Comparison of ENCODE assay signal across 11 cellular contexts in genomic region chr1:1432566-1432950, GRCh38. TPM values are rescaled to one million over a fixed set of nuclear protein-coding genes. Genes with fewer than 3 reads are reported as not detected.
DNase-seq lines count a peak whose midpoint lies in the region; ATAC-seq and TF ChIP-seq lines count a peak whose summit lies in the region.
"Had no signal": no experiment of that assay in that cellular context is flagged by ENCODE, and none has a peak within 500 bp of the region (broad histone marks: within the 10 kb centered on the region; RNA-seq: fewer than 3 reads in every experiment).

No MANE protein-coding gene starts in this region.

- peaks cover 36% of the 10 kb centered on the region for H3K4me1 Mint-ChIP-seq in neural crest cell

- TF ChIP-seq CTCF in neural crest cell (conservative IDR thresholded peaks at IDR 0.05) (no peak), upper lobe of left lung (IDR thresholded peaks at IDR 0.05) (no peak)

- H3K36me3 ChIP-seq in upper lobe of left lung: no peaks in the 10 kb centered on the region
- H3K36me3 ChIP-seq: SJSA1 had no signal

- H3K36me3 Mint-ChIP-seq in neural crest cell (ENCODE audit: low read depth): no peaks in the 10 kb centered on the region

- peak; percentile 52 for DNase-seq in DMS53 (lab: John Stamatoyannopoulos, UW)
- DNase-seq in DMS53 treated with DMSO at 0.1 percent for 48 hours (lab: John Stamatoyannopoulos, UW; ENCODE audit: unreplicated experiment): no peak
- no peak for DNase-seq in epithelial cell of prostate (ENCODE audit: low read depth, low spot score)
- no peak for DNase-seq in neural crest cell (ENCODE audit: low read depth, low spot score)
- DNase-seq in upper lobe of left lung: peak in 1 of 2 donors; percentile 76
- DNase-seq in cerebellar nuclear complex (lab: John Stamatoyannopoulos, UW): no peak
- DNase-seq in GF-D8 (lab: John Stamatoyannopoulos, UW): no peak
- DNase-seq in T1000 (lab: John Stamatoyannopoulos, UW): no peak

- H3K9me3 Mint-ChIP-seq in neural crest cell: no peaks in the 10 kb centered on the region

- TF ChIP-seq EP300 in upper lobe of left lung (IDR thresholded peaks at IDR 0.05): no peak

- peak overlapping the region; percentile 85 for H3K4me3 Mint-ChIP-seq in neural crest cell

- H3K27me3 ChIP-seq in upper lobe of left lung: peaks cover 0 to 9% (median 0%) of the 10 kb centered on the region in 4 donors

- TF ChIP-seq POLR2A in upper lobe of left lung (IDR thresholded peaks at IDR 0.05): no peak

- H3K4me1 ChIP-seq in upper lobe of left lung: peaks cover 69 to 85% (median 79%) of the 10 kb centered on the region in 4 donors

- H3K27ac ChIP-seq in epithelial cell of prostate: peak overlapping the region; percentile 93
- peak overlapping the region; percentile 87 to 95 (median 92) for H3K27ac ChIP-seq in upper lobe of left lung
- H3K27ac ChIP-seq: 22Rv1, SJSA1 had no signal

- no peaks in the 10 kb centered on the region for H3K9me3 ChIP-seq in upper lobe of left lung
- H3K9me3 ChIP-seq: SJSA1 had no signal

- WGBS in upper lobe of left lung, 2 donors: 62 to 71% methylated on average over 5 to 8 of the region's 13 CpGs

- ATAC-seq in upper lobe of left lung (ENCODE audit: low FRiP score in 2 of 2): no peak

- no peak overlapping the region for H3K4me3 ChIP-seq in upper lobe of left lung
- H3K4me3 ChIP-seq: SJSA1 had no signal

- peak overlapping the region; percentile 84 for H3K27ac Mint-ChIP-seq in neural crest cell (ENCODE audit: unreplicated experiment)

- H3K27me3 Mint-ChIP-seq in neural crest cell (ENCODE audit: low read depth): peaks cover 35% of the 10 kb centered on the region

RNA-seq across cellular contexts. Expression of gene VWA1, which starts 2.9 kb away (rescaled TPM):
- 8.9 and 9.6 TPM in 2 replicates for total RNA-seq in neural crest cell
- 100 to 1,000 TPM in 2 of 6 donors, 10 to 100 TPM in 4; 41.8 to 108 (median 62.5) TPM for total RNA-seq in upper lobe of left lung

RNA-seq across cellular contexts. Expression of gene ANKRD65, which starts 11.5 kb away (rescaled TPM):
- total RNA-seq in neural crest cell: 0.66 and 0.89 TPM in 2 replicates
- total RNA-seq in upper lobe of left lung: 10 to 100 TPM; 21.3 to 54.5 (median 34.7) TPM
- total RNA-seq: myocyte, SJSA1 had no signal

RNA-seq across cellular contexts. Expression of gene ATAD3C, which starts 16.9 kb away (rescaled TPM):
- total RNA-seq in neural crest cell (0.23 and 0.41 TPM in 2 replicates), upper lobe of left lung (10 to 100 TPM in 5 of 6 donors, 1 to 10 TPM in 1; 9.2 to 20.9 (median 14.7) TPM)
- total RNA-seq: myocyte, SJSA1 had no signal

RNA-seq across cellular contexts. Expression of gene MRPL20, which starts 25.5 kb away (rescaled TPM):
- total RNA-seq in neural crest cell (113 and 117 TPM in 2 replicates), upper lobe of left lung (100 to 1,000 TPM in 3 of 6 donors, 10 to 100 TPM in 3; 90.7 to 145 (median 101) TPM)

RNA-seq across cellular contexts. Expression of gene CCNL2, which starts 33.4 kb away (rescaled TPM):
- 249 and 261 TPM in 2 replicates for total RNA-seq in neural crest cell
- 100 to 1,000 TPM; 131 to 897 (median 216) TPM for total RNA-seq in upper lobe of left lung

Comparison
In these comparisons a context has a peak if more than half of its experiments do, and no peak if none do; other contexts are left out.
1. RNA of gene ANKRD65, which starts 11.5 kb away (total RNA-seq): 21.3 to 54.5 TPM in upper lobe of left lung; 0.66 to 0.89 TPM in neural crest cell; every median in the first group is over 10 times any median in the second.